ENCODE assay signal across 12 cellular contexts in the genomic region with DNA sequence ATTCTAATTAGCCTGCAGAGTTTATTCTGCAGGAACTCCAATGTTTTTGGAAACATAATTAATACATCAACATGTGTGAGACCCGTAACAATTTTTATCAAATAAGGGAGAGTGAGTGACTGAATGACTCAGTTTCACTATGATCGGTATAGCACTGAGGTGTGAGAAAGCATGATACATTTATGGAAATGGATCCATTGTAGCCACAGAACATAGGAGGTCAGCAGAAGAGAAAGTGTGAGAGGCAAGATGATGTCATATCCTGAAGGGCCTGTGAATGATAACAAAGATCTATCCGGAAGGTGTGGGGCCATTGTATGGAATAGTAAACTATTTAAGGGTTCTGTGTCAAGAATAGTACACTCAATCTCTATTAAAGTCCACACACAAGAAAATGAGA.
DNase-seq lines count a peak whose midpoint lies in the region; ATAC-seq and TF ChIP-seq lines count a peak whose summit lies in the region.
"Had no signal": no experiment of that assay in that cellular context is flagged by ENCODE, and none has a peak within 500 bp of the region (broad histone marks: within the 10 kb centered on the region; RNA-seq: fewer than 3 reads in every experiment).

No MANE protein-coding gene starts in this region.

- CTCF ChIA-PET in activated CD8-positive, alpha-beta T cell treated with anti-CD3 and anti-CD28 coated beads for 36 hours (lab: Charles Lee), result no interaction called here
- CTCF ChIA-PET in activated CD8-positive, alpha-beta T cell treated with anti-CD3 and anti-CD28 coated beads, Interleukin-2, amount 10 ng/mL, durations not matched to agents 7 days and 5 days (lab: Charles Lee), result no interaction called here

- DNase-seq in activated CD8-positive, alpha-beta T cell treated with anti-CD3 and anti-CD28 coated beads for 36 hours, result no peak
- no peak for DNase-seq in activated CD8-positive, alpha-beta T cell treated with anti-CD3 and anti-CD28 coated beads, Interleukin-2, amount 10 ng/mL, durations not matched to agents 7 days and 5 days
- peak; percentile 22 for DNase-seq in superior temporal gyrus (ENCODE audit: extremely low spot score)
- DNase-seq in NCI-H2196 (lab: John Stamatoyannopoulos, UW; ENCODE audit: unreplicated experiment), result no peak
- no peak for DNase-seq in D341Med (ENCODE audit: low spot score)
- no peak for DNase-seq in kidney glomerular epithelial cell (lab: John Stamatoyannopoulos, UW)
- DNase-seq: endodermal cell, NCI-H2081 treated with DMSO at 0.1 percent for 48 hours, SHP77 had no signal

- ATAC-seq in activated CD8-positive, alpha-beta T cell treated with anti-CD3 and anti-CD28 coated beads for 36 hours, result peak; percentile 58
- ATAC-seq in activated CD8-positive, alpha-beta T cell treated with anti-CD3 and anti-CD28 coated beads, Interleukin-2, amount 10 ng/mL, durations not matched to agents 7 days and 5 days, result no peak
- ATAC-seq in HG02571 (IDR thresholded peaks at IDR 0.05; ENCODE audit: unreplicated experiment) (peak; percentile 94), HG03432 (IDR thresholded peaks at IDR 0.05; ENCODE audit: unreplicated experiment) (peak; percentile 91)
- ATAC-seq: HepG2 had no signal

- no peak overlapping the region for H3K27ac Mint-ChIP-seq in activated CD8-positive, alpha-beta T cell treated with anti-CD3 and anti-CD28 coated beads for 36 hours
- no peak overlapping the region for H3K27ac Mint-ChIP-seq in activated CD8-positive, alpha-beta T cell treated with anti-CD3 and anti-CD28 coated beads, Interleukin-2, amount 10 ng/mL, durations not matched to agents 7 days and 5 days
- H3K27ac Mint-ChIP-seq: endodermal cell had no signal

- H3K4me3 Mint-ChIP-seq in activated CD8-positive, alpha-beta T cell treated with anti-CD3 and anti-CD28 coated beads for 36 hours, result no peak overlapping the region
- no peak overlapping the region for H3K4me3 Mint-ChIP-seq in activated CD8-positive, alpha-beta T cell treated with anti-CD3 and anti-CD28 coated beads, Interleukin-2, amount 10 ng/mL, durations not matched to agents 7 days and 5 days
- H3K4me3 Mint-ChIP-seq: endodermal cell had no signal

- TF ChIP-seq CTCF in activated CD8-positive, alpha-beta T cell treated with anti-CD3 and anti-CD28 coated beads for 36 hours (IDR thresholded peaks at IDR 0.05), result no peak

- H3K27me3 Mint-ChIP-seq in activated CD8-positive, alpha-beta T cell treated with anti-CD3 and anti-CD28 coated beads for 36 hours, result no peaks in the 10 kb centered on the region
- H3K27me3 Mint-ChIP-seq in activated CD8-positive, alpha-beta T cell treated with anti-CD3 and anti-CD28 coated beads, Interleukin-2, amount 10 ng/mL, durations not matched to agents 7 days and 5 days (ENCODE audit: low read depth), result no peaks in the 10 kb centered on the region

- H3K36me3 Mint-ChIP-seq in activated CD8-positive, alpha-beta T cell treated with anti-CD3 and anti-CD28 coated beads for 36 hours (ENCODE audit: low read depth), result no peaks in the 10 kb centered on the region
- no peaks in the 10 kb centered on the region for H3K36me3 Mint-ChIP-seq in activated CD8-positive, alpha-beta T cell treated with anti-CD3 and anti-CD28 coated beads, Interleukin-2, amount 10 ng/mL, durations not matched to agents 7 days and 5 days (ENCODE audit: low read depth)

- H3K9me3 Mint-ChIP-seq in activated CD8-positive, alpha-beta T cell treated with anti-CD3 and anti-CD28 coated beads for 36 hours, result peaks cover 2% of the 10 kb centered on the region
- no peaks in the 10 kb centered on the region for H3K9me3 Mint-ChIP-seq in activated CD8-positive, alpha-beta T cell treated with anti-CD3 and anti-CD28 coated beads, Interleukin-2, amount 10 ng/mL, durations not matched to agents 7 days and 5 days (ENCODE audit: insufficient read depth)
- H3K9me3 Mint-ChIP-seq: endodermal cell had no signal

- POLR2A ChIA-PET in activated CD8-positive, alpha-beta T cell treated with anti-CD3 and anti-CD28 coated beads for 36 hours (lab: Charles Lee), result no interaction called here
- POLR2A ChIA-PET in activated CD8-positive, alpha-beta T cell treated with anti-CD3 and anti-CD28 coated beads, Interleukin-2, amount 10 ng/mL, durations not matched to agents 7 days and 5 days (lab: Charles Lee), result no interaction called here

- intact Hi-C loops in activated CD8-positive, alpha-beta T cell treated with anti-CD3 and anti-CD28 coated beads for 36 hours (cut with micrococcal nuclease), result no loop called here

- no peaks in the 10 kb centered on the region for H3K4me1 Mint-ChIP-seq in activated CD8-positive, alpha-beta T cell treated with anti-CD3 and anti-CD28 coated beads for 36 hours (ENCODE audit: low read depth)
- H3K4me1 Mint-ChIP-seq in activated CD8-positive, alpha-beta T cell treated with anti-CD3 and anti-CD28 coated beads, Interleukin-2, amount 10 ng/mL, durations not matched to agents 7 days and 5 days (ENCODE audit: low read depth), result no peaks in the 10 kb centered on the region
